In genomic region chr5:150948539-150948938, GRCh38 we compare ENCODE assay signal across 32 cellular contexts.
"Had no signal": no experiment of that assay in that cellular context is flagged by ENCODE, and none has a peak within 500 bp of the region (broad histone marks: within the 10 kb centered on the region; RNA-seq: fewer than 3 reads in every experiment).

No MANE protein-coding gene starts in this region.

- H3K27ac ChIP-seq: ascending aorta, KMS-11, RWPE1, WERI-Rb-1 had no signal

- H3K4me3 ChIP-seq: ascending aorta had no signal

- DNase-seq: activated CD4-positive, alpha-beta T cell treated with anti-CD3 and anti-CD28 coated beads for 1 hour; activated CD4-positive, alpha-beta T cell treated with anti-CD3 and anti-CD28 coated beads, Interleukin-2, amount 10 ng/mL, durations not matched to agents 24 days and 14 days; activated CD4-positive, alpha-beta T cell treated with anti-CD3 and anti-CD28 coated beads, Interleukin-2, amount 50 U/mL, for 48 hours; activated CD4-positive, CD25-positive, alpha-beta regulatory T cell; activated CD8-positive, alpha-beta memory T cell treated with anti-CD3 and anti-CD28 coated beads, Interleukin-2, amount 50 U/mL, for 4 hours; activated effector memory CD4-positive, alpha-beta T cell treated with Interleukin-2 at 50 U/mL for 16 hours; activated naive CD4-positive, alpha-beta T cell treated with anti-CD3 and anti-CD28 coated beads, Interleukin-2, amount 50 U/mL, for 16 hours; activated naive CD8-positive, alpha-beta T cell treated with anti-CD3 and anti-CD28 coated beads for 36 hours; activated T-cell treated with anti-CD3 and anti-CD28 coated beads for 4 hours; activated T-cell treated with anti-CD3 and anti-CD28 coated beads, Interleukin-2, amount 50 U/mL, for 4 hours; amygdala; MM.1S; MV-4-11; NCI-H1092; NCI-H1436 treated with DMSO at 0.1 percent for 48 hours; NCI-H1694 treated with DMSO at 0.1 percent for 48 hours; NCI-H2029; NCI-H345; NCI-H524 treated with DMSO at 0.1 percent for 48 hours; SIG-M5; SW 1271; T-helper 1 cell; T-helper 2 cell; T-helper 9 cell; WERI-Rb-1 had no signal

- H3K27me3 Mint-ChIP-seq: activated CD4-positive, alpha-beta T cell treated with anti-CD3 and anti-CD28 coated beads, Interleukin-2, amount 10 ng/mL, durations not matched to agents 24 days and 14 days had no signal

- H3K27ac Mint-ChIP-seq: activated CD4-positive, alpha-beta T cell treated with anti-CD3 and anti-CD28 coated beads, Interleukin-2, amount 10 ng/mL, durations not matched to agents 24 days and 14 days; activated naive CD8-positive, alpha-beta T cell treated with anti-CD3 and anti-CD28 coated beads for 36 hours; activated T-helper 1 cell treated with anti-CD3 and anti-CD28 coated beads, Interleukin-12 subunit alpha, Interleukin-12 subunit beta, Interleukin-2, Interleukin-4 antibody, amounts not matched to agents 30 ng/mL and 10 ng/mL and 1 ng/mL, durations not matched to agents 14 hours and 24 hours and 36 hours had no signal

- ATAC-seq: activated T-cell treated with anti-CD3 and anti-CD28 coated beads, Interleukin-2, amount 50 U/mL, for 4 hours; Panc1; Right ventricle myocardium inferior; SK-N-SH treated with all-trans-retinoic acid at 6 μM for 48 hours had no signal

- H3K4me3 Mint-ChIP-seq: activated CD4-positive, alpha-beta T cell treated with anti-CD3 and anti-CD28 coated beads, Interleukin-2, amount 10 ng/mL, durations not matched to agents 24 days and 14 days; activated naive CD8-positive, alpha-beta T cell treated with anti-CD3 and anti-CD28 coated beads for 36 hours; activated T-cell treated with anti-CD3 and anti-CD28 coated beads, Interleukin-2, amount 50 U/mL, for 4 hours; activated T-helper 1 cell treated with anti-CD3 and anti-CD28 coated beads, Interleukin-12 subunit alpha, Interleukin-12 subunit beta, Interleukin-2, Interleukin-4 antibody, amounts not matched to agents 30 ng/mL and 10 ng/mL and 1 ng/mL, durations not matched to agents 14 hours and 24 hours and 36 hours had no signal

- H3K4me1 Mint-ChIP-seq: activated CD4-positive, alpha-beta T cell treated with anti-CD3 and anti-CD28 coated beads, Interleukin-2, amount 10 ng/mL, durations not matched to agents 24 days and 14 days; activated naive CD8-positive, alpha-beta T cell treated with anti-CD3 and anti-CD28 coated beads for 36 hours had no signal
